ENCODE assay signal across 10 cellular contexts in the genomic region with DNA sequence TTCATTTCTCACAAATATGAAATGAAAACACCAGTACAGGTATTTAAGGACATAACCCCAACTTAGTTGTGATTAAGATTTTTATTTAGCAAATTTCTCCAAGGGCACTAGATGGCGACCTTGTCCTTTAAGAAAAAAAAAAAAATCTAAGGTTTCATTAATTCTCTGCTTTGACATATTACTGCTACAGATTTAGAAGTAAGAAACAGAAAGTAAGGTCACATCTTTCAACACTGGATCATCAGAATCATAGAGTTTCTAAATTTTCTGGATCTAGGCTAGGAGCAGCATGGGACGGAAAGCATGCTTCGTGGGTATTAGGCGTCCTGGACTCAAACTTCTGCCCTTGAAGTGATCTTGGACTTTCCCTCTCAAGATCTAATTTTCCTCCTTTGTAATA.
A peak's percentile ranks its signal among the peaks of the same experiment; 100 is the strongest.
DNase-seq lines count a peak whose midpoint lies in the region; ATAC-seq, FAIRE-seq and TF ChIP-seq lines count a peak whose summit lies in the region.
"Had no signal": no experiment of that assay in that cellular context is flagged by ENCODE, and none has a peak within 500 bp of the region (broad histone marks: within the 10 kb centered on the region; RNA-seq: fewer than 3 reads in every experiment).

No MANE protein-coding gene starts in this region.

- no peak overlapping the region for H2BK120ac ChIP-seq in trophoblast cell (ENCODE audit: insufficient read depth, low read length, poor library complexity)

- H2BK12ac ChIP-seq in trophoblast cell (ENCODE audit: low read length) = no peak overlapping the region

- no peak overlapping the region for H3K4me2 ChIP-seq in trophoblast cell (ENCODE audit: low read length)

- peak; percentile 22 for TF ChIP-seq CTCF in BE2C (IDR thresholded peaks at IDR 0.05; ENCODE audit: low read depth, low read length)
- TF ChIP-seq CTCF in HFF-Myc (IDR thresholded peaks at IDR 0.05; ENCODE audit: low read depth, low read length, missing control alignments) = peak; percentile 23
- TF ChIP-seq CTCF in bronchial epithelial cell (IDR thresholded peaks at IDR 0.05; ENCODE audit: insufficient read depth, low read length, severe bottlenecking) = peak; percentile 6
- peak; percentile 10 for TF ChIP-seq CTCF in mucosa of descending colon (IDR thresholded peaks at IDR 0.05)

- no peak for DNase-seq in BE2C
- DNase-seq in HFF-Myc (ENCODE audit: extremely low read depth, low read depth) = no peak
- peak; percentile 22 for DNase-seq in bronchial epithelial cell (ENCODE audit: low read depth)
- no peak for DNase-seq in mucosa of descending colon
- no peak for DNase-seq in trophoblast cell
- no peak for DNase-seq in substantia nigra (lab: John Stamatoyannopoulos, UW)
- DNase-seq in H4 (ENCODE audit: low spot score) = no peak
- DNase-seq: activated CD4-positive, CD25-positive, alpha-beta regulatory T cell; foreskin melanocyte had no signal

- intact Hi-C loops in mucosa of descending colon (cut with DNase I, micrococcal nuclease) = no loop called here

- H4K91ac ChIP-seq in trophoblast cell (ENCODE audit: low read depth, low read length) = no peak overlapping the region

- H3K23ac ChIP-seq in trophoblast cell (ENCODE audit: low read length) = no peak overlapping the region

- no peak overlapping the region for H3K18ac ChIP-seq in trophoblast cell (ENCODE audit: low read length)

- H3K9me3 ChIP-seq in BE2C (no peaks in the 10 kb centered on the region), mucosa of descending colon (no peaks in the 10 kb centered on the region), trophoblast cell (ENCODE audit: insufficient read depth, low read depth, low read length) (no peaks in the 10 kb centered on the region)

- H2AK5ac ChIP-seq in trophoblast cell (ENCODE audit: low read length) = no peak overlapping the region

- H2BK5ac ChIP-seq in trophoblast cell (ENCODE audit: low read depth, low read length, poor library complexity) = no peak overlapping the region

- H3K4ac ChIP-seq in trophoblast cell (ENCODE audit: low read depth, low read length) = no peak overlapping the region

- H3K4me1 ChIP-seq in BE2C (no peaks in the 10 kb centered on the region), mucosa of descending colon (ENCODE audit: low read depth) (peaks cover 9% of the 10 kb centered on the region), trophoblast cell (ENCODE audit: control insufficient read depth in 1 of 2, insufficient read depth in 2 of 2, low read length in 2 of 2) (peaks cover 2 to 9% of the 10 kb centered on the region in 2 experiments)

- no peak overlapping the region for H3K4me3 ChIP-seq in BE2C (ENCODE audit: low read depth, low read length)
- no peak overlapping the region for H3K4me3 ChIP-seq in HFF-Myc (replicated peaks; ENCODE audit: low read depth, low read length)
- no peak overlapping the region for H3K4me3 ChIP-seq in bronchial epithelial cell (ENCODE audit: low read depth, low read length)
- H3K4me3 ChIP-seq in mucosa of descending colon = no peak overlapping the region
- H3K4me3 ChIP-seq in trophoblast cell (ENCODE audit: low read depth, low read length) = no peak overlapping the region

- H3K36me3 ChIP-seq in BE2C (no peaks in the 10 kb centered on the region), bronchial epithelial cell (ENCODE audit: control insufficient read depth, insufficient read depth, low read length) (no peaks in the 10 kb centered on the region), mucosa of descending colon (ENCODE audit: low read depth) (no peaks in the 10 kb centered on the region), trophoblast cell (ENCODE audit: control insufficient read depth in 1 of 2, insufficient read depth in 2 of 2, low read length in 2 of 2) (no peaks in the 10 kb centered on the region)

- ATAC-seq in mucosa of descending colon (no peak), GM21367 (IDR thresholded peaks at IDR 0.05; ENCODE audit: unreplicated experiment) (no peak)

- no peaks in the 10 kb centered on the region for H3K79me1 ChIP-seq in trophoblast cell (ENCODE audit: low read length)

- no CpG with 5 or more reads among the region's 4 CpGs for WGBS in trophoblast cell (ENCODE audit: extremely low coverage, insufficient coverage, insufficient read length)

- H3K27me3 ChIP-seq in BE2C (peaks cover 42% of the 10 kb centered on the region), bronchial epithelial cell (ENCODE audit: control insufficient read depth, insufficient read depth, low read length) (peaks cover 8% of the 10 kb centered on the region), trophoblast cell (ENCODE audit: insufficient read depth, low read length) (peaks cover 20% of the 10 kb centered on the region)

- no peak overlapping the region for H4K8ac ChIP-seq in trophoblast cell (ENCODE audit: low read depth, low read length)

- H3K27ac ChIP-seq in trophoblast cell (ENCODE audit: low read depth, low read length) (no peak overlapping the region), substantia nigra (ENCODE audit: low read depth, low read length, poor library complexity, severe bottlenecking) (no peak overlapping the region)

- H3K14ac ChIP-seq in trophoblast cell (ENCODE audit: low read length) = no peak overlapping the region

- no peak overlapping the region for H4K12ac ChIP-seq in trophoblast cell (ENCODE audit: low read depth, low read length)

- no peak for FAIRE-seq in bronchial epithelial cell (lab: Jason Lieb, UNC)

- no peak overlapping the region for H2AFZ ChIP-seq in trophoblast cell (ENCODE audit: insufficient read depth, low read length, poor library complexity)

- H3K9ac ChIP-seq in trophoblast cell (ENCODE audit: low read length) = no peak overlapping the region

- H3K79me2 ChIP-seq in trophoblast cell (ENCODE audit: control insufficient read depth, insufficient read depth, low read length, poor library complexity) = no peaks in the 10 kb centered on the region
